ENCODE assay signal across 1 cellular context in the genomic region with DNA sequence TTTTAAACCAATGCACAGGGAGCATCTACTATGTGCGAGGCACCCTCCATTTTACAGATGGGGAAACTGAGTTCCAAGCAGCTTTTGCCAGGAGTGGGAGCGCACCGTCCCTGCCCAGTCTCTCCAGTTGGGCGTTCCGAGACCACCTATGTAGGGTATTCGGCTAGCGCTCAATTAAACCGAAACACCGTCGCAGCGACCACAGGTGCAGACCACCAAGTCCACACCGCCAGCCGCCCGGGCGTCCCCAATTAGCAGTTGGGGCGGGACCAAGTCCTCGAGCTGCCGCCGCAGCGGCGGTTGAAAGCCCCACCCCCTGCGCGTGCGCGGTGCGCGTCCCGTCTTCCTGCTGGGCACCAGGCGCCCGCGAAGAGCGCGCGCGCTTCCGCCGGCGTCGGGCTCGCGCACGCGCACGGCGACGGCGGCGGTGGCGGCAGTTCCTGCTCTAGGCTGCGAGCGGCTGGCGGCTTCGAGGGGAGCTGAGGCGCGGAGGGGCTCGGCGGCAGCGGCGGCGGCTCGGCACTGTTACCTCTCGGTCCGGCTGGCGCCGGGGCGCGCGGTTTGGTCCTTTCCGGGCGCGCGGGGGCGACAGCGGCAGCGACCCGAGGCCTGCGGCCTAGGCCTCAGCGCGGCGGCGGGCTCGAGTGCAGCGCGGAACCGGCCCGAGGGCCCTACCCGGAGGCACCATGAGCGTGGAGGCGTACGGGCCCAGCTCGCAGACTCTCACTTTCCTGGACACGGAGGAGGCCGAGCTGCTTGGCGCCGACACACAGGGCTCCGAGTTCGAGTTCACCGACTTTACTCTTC.
A peak's percentile ranks its signal among the peaks of the same experiment; 100 is the strongest.
TF ChIP-seq lines count a peak whose summit lies in the region.

A gene (plus strand): TSS at position 436 of the 807 bp plus-strand sequence. CDS start 251 bp downstream, at position 687.

TF ChIP-seq in HepG2, 621 proteins besides CTCF, POLR2A, EP300 and RAD21 (continued from another document and continues in another):
- TF ChIP-seq, protein P1, sequence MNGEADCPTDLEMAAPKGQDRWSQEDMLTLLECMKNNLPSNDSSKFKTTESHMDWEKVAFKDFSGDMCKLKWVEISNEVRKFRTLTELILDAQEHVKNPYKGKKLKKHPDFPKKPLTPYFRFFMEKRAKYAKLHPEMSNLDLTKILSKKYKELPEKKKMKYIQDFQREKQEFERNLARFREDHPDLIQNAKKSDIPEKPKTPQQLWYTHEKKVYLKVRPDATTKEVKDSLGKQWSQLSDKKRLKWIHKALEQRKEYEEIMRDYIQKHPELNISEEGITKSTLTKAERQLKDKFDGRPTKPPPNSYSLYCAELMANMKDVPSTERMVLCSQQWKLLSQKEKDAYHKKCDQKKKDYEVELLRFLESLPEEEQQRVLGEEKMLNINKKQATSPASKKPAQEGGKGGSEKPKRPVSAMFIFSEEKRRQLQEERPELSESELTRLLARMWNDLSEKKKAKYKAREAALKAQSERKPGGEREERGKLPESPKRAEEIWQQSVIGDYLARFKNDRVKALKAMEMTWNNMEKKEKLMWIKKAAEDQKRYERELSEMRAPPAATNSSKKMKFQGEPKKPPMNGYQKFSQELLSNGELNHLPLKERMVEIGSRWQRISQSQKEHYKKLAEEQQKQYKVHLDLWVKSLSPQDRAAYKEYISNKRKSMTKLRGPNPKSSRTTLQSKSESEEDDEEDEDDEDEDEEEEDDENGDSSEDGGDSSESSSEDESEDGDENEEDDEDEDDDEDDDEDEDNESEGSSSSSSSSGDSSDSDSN (CRISPR knock-in tag; IDR thresholded peaks at IDR 0.05) = peak; percentile 99
- TF ChIP-seq, protein P2, sequence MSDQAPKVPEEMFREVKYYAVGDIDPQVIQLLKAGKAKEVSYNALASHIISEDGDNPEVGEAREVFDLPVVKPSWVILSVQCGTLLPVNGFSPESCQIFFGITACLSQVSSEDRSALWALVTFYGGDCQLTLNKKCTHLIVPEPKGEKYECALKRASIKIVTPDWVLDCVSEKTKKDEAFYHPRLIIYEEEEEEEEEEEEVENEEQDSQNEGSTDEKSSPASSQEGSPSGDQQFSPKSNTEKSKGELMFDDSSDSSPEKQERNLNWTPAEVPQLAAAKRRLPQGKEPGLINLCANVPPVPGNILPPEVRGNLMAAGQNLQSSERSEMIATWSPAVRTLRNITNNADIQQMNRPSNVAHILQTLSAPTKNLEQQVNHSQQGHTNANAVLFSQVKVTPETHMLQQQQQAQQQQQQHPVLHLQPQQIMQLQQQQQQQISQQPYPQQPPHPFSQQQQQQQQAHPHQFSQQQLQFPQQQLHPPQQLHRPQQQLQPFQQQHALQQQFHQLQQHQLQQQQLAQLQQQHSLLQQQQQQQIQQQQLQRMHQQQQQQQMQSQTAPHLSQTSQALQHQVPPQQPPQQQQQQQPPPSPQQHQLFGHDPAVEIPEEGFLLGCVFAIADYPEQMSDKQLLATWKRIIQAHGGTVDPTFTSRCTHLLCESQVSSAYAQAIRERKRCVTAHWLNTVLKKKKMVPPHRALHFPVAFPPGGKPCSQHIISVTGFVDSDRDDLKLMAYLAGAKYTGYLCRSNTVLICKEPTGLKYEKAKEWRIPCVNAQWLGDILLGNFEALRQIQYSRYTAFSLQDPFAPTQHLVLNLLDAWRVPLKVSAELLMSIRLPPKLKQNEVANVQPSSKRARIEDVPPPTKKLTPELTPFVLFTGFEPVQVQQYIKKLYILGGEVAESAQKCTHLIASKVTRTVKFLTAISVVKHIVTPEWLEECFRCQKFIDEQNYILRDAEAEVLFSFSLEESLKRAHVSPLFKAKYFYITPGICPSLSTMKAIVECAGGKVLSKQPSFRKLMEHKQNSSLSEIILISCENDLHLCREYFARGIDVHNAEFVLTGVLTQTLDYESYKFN (CRISPR knock-in tag; conservative IDR thresholded peaks at IDR 0.05) = no peak
- TF ChIP-seq KMT2A (CRISPR knock-in tag; IDR thresholded peaks at IDR 0.05) (no peak), ZNF713 (CRISPR knock-in tag; IDR thresholded peaks at IDR 0.05) (no peak; the same call in 1 of the 2 replicates), NFYC (CRISPR knock-in tag; IDR thresholded peaks at IDR 0.05) (no peak), SUZ12 (IDR thresholded peaks at IDR 0.05; ENCODE audit: low read depth, low read length) (no peak), ZSCAN30 (CRISPR knock-in tag; IDR thresholded peaks at IDR 0.05) (no peak; the same call in 1 of the 2 replicates), TAF15 (IDR thresholded peaks at IDR 0.05; ENCODE audit: low read depth, low read length, poor library complexity, severe bottlenecking) (no peak), ZFP90 (CRISPR knock-in tag; IDR thresholded peaks at IDR 0.05; ENCODE audit: borderline replicate concordance) (no peak), GLI4 (CRISPR knock-in tag; IDR thresholded peaks at IDR 0.05; ENCODE audit: borderline replicate concordance) (no peak; the same call in 1 of the 2 replicates), RORA (CRISPR knock-in tag; IDR thresholded peaks at IDR 0.05) (no peak), HOXA7 (CRISPR knock-in tag; IDR thresholded peaks at IDR 0.05) (no peak), TBX2 (CRISPR knock-in tag; IDR thresholded peaks at IDR 0.05; ENCODE audit: borderline replicate concordance) (peak; percentile 65), ZZZ3 (CRISPR knock-in tag; IDR thresholded peaks at IDR 0.05; ENCODE audit: borderline replicate concordance) (no peak), MIER2 (CRISPR knock-in tag; IDR thresholded peaks at IDR 0.05) (no peak), ZNF558 (CRISPR knock-in tag; IDR thresholded peaks at IDR 0.05; ENCODE audit: borderline replicate concordance) (peak; percentile 66; the same call in 1 of the 2 replicates), GFI1 (CRISPR knock-in tag; IDR thresholded peaks at IDR 0.05; ENCODE audit: borderline replicate concordance) (no peak), AGO2 (optimal IDR thresholded peaks at IDR 0.05; ENCODE audit: low read depth, low read length) (peak; percentile 52), FIP1L1 (IDR thresholded peaks at IDR 0.05; ENCODE audit: borderline replicate concordance, insufficient read depth, low read depth, low read length) (no peak), SOX6 (IDR thresholded peaks at IDR 0.05) (no peak), SOX6 (CRISPR knock-in tag; IDR thresholded peaks at IDR 0.05) (0 out of 2 replicates have a peak, but pooled peaks have one; percentile 17), ZIK1 (CRISPR knock-in tag; IDR thresholded peaks at IDR 0.05; ENCODE audit: borderline replicate concordance, low read depth) (no peak; the same call in 1 of the 2 replicates), KLF13 (CRISPR knock-in tag; IDR thresholded peaks at IDR 0.05) (no peak), ATF7-NPFF (CRISPR knock-in tag; IDR thresholded peaks at IDR 0.05; ENCODE audit: low read depth) (peak; percentile 59; the same call in 1 of the 2 replicates), ZNF326 (CRISPR knock-in tag; IDR thresholded peaks at IDR 0.05; ENCODE audit: borderline replicate concordance) (no peak), HOXA5 (CRISPR knock-in tag; IDR thresholded peaks at IDR 0.05) (no peak), CCDC6 (CRISPR knock-in tag; IDR thresholded peaks at IDR 0.05) (peak; percentile 90; the same call in 1 of the 2 replicates), CHD2 (IDR thresholded peaks at IDR 0.05; ENCODE audit: low read depth, low read length) (no peak), ZNF773 (CRISPR knock-in tag; IDR thresholded peaks at IDR 0.05; ENCODE audit: borderline replicate concordance) (peak; percentile 92; the same call in 1 of the 2 replicates), ZNF30 (CRISPR knock-in tag; IDR thresholded peaks at IDR 0.05) (no peak), ZNF839 (CRISPR knock-in tag; IDR thresholded peaks at IDR 0.05; ENCODE audit: borderline replicate concordance) (no peak), SMAD9 (CRISPR knock-in tag; IDR thresholded peaks at IDR 0.05) (no peak)
- TF ChIP-seq, protein P3, sequence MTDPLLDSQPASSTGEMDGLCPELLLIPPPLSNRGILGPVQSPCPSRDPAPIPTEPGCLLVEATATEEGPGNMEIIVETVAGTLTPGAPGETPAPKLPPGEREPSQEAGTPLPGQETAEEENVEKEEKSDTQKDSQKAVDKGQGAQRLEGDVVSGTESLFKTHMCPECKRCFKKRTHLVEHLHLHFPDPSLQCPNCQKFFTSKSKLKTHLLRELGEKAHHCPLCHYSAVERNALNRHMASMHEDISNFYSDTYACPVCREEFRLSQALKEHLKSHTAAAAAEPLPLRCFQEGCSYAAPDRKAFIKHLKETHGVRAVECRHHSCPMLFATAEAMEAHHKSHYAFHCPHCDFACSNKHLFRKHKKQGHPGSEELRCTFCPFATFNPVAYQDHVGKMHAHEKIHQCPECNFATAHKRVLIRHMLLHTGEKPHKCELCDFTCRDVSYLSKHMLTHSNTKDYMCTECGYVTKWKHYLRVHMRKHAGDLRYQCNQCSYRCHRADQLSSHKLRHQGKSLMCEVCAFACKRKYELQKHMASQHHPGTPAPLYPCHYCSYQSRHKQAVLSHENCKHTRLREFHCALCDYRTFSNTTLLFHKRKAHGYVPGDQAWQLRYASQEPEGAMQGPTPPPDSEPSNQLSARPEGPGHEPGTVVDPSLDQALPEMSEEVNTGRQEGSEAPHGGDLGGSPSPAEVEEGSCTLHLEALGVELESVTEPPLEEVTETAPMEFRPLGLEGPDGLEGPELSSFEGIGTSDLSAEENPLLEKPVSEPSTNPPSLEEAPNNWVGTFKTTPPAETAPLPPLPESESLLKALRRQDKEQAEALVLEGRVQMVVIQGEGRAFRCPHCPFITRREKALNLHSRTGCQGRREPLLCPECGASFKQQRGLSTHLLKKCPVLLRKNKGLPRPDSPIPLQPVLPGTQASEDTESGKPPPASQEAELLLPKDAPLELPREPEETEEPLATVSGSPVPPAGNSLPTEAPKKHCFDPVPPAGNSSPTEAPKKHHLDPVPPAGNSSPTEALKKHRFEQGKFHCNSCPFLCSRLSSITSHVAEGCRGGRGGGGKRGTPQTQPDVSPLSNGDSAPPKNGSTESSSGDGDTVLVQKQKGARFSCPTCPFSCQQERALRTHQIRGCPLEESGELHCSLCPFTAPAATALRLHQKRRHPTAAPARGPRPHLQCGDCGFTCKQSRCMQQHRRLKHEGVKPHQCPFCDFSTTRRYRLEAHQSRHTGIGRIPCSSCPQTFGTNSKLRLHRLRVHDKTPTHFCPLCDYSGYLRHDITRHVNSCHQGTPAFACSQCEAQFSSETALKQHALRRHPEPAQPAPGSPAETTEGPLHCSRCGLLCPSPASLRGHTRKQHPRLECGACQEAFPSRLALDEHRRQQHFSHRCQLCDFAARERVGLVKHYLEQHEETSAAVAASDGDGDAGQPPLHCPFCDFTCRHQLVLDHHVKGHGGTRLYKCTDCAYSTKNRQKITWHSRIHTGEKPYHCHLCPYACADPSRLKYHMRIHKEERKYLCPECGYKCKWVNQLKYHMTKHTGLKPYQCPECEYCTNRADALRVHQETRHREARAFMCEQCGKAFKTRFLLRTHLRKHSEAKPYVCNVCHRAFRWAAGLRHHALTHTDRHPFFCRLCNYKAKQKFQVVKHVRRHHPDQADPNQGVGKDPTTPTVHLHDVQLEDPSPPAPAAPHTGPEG (CRISPR knock-in tag; IDR thresholded peaks at IDR 0.05) = peak; percentile 89; the same call in 1 of the 2 replicates
- TF ChIP-seq, protein P4, sequence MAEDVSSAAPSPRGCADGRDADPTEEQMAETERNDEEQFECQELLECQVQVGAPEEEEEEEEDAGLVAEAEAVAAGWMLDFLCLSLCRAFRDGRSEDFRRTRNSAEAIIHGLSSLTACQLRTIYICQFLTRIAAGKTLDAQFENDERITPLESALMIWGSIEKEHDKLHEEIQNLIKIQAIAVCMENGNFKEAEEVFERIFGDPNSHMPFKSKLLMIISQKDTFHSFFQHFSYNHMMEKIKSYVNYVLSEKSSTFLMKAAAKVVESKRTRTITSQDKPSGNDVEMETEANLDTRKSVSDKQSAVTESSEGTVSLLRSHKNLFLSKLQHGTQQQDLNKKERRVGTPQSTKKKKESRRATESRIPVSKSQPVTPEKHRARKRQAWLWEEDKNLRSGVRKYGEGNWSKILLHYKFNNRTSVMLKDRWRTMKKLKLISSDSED (CRISPR knock-in tag; IDR thresholded peaks at IDR 0.05) = peak; percentile 78; the same call in 1 of the 2 replicates
- TF ChIP-seq, protein P5, sequence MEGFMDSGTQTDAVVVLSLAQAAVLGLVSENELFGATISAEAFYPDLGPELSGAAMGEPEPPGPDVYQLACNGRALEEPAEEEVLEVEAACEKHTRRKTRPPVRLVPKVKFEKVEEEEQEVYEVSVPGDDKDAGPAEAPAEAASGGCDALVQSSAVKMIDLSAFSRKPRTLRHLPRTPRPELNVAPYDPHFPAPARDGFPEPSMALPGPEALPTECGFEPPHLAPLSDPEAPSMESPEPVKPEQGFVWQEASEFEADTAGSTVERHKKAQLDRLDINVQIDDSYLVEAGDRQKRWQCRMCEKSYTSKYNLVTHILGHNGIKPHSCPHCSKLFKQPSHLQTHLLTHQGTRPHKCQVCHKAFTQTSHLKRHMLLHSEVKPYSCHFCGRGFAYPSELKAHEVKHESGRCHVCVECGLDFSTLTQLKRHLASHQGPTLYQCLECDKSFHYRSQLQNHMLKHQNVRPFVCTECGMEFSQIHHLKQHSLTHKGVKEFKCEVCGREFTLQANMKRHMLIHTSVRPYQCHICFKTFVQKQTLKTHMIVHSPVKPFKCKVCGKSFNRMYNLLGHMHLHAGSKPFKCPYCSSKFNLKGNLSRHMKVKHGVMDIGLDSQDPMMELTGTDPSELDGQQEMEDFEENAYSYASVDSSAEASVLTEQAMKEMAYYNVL (CRISPR knock-in tag; IDR thresholded peaks at IDR 0.05; ENCODE audit: borderline replicate concordance) = peak; percentile 39; the same call in 1 of the 2 replicates
- TF ChIP-seq, protein P6, sequence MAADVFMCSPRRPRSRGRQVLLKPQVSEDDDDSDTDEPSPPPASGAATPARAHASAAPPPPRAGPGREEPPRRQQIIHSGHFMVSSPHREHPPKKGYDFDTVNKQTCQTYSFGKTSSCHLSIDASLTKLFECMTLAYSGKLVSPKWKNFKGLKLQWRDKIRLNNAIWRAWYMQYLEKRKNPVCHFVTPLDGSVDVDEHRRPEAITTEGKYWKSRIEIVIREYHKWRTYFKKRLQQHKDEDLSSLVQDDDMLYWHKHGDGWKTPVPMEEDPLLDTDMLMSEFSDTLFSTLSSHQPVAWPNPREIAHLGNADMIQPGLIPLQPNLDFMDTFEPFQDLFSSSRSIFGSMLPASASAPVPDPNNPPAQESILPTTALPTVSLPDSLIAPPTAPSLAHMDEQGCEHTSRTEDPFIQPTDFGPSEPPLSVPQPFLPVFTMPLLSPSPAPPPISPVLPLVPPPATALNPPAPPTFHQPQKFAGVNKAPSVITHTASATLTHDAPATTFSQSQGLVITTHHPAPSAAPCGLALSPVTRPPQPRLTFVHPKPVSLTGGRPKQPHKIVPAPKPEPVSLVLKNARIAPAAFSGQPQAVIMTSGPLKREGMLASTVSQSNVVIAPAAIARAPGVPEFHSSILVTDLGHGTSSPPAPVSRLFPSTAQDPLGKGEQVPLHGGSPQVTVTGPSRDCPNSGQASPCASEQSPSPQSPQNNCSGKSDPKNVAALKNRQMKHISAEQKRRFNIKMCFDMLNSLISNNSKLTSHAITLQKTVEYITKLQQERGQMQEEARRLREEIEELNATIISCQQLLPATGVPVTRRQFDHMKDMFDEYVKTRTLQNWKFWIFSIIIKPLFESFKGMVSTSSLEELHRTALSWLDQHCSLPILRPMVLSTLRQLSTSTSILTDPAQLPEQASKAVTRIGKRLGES (CRISPR knock-in tag; IDR thresholded peaks at IDR 0.05; ENCODE audit: borderline replicate concordance) = peak; percentile 46; the same call in 1 of the 2 replicates
- TF ChIP-seq, protein P7, sequence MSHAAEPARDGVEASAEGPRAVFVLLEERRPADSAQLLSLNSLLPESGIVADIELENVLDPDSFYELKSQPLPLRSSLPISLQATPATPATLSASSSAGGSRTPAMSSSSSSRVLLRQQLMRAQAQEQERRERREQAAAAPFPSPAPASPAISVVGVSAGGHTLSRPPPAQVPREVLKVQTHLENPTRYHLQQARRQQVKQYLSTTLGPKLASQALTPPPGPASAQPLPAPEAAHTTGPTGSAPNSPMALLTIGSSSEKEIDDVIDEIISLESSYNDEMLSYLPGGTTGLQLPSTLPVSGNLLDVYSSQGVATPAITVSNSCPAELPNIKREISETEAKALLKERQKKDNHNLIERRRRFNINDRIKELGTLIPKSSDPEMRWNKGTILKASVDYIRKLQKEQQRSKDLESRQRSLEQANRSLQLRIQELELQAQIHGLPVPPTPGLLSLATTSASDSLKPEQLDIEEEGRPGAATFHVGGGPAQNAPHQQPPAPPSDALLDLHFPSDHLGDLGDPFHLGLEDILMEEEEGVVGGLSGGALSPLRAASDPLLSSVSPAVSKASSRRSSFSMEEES (CRISPR knock-in tag; IDR thresholded peaks at IDR 0.05) = no peak
